In genomic region chr9:110128664-110129329, GRCh38 we compare ENCODE assay signal across 9 cellular contexts.
DNase-seq lines count a peak whose midpoint lies in the region; ATAC-seq and TF ChIP-seq lines count a peak whose summit lies in the region.
"Had no signal": no experiment of that assay in that cellular context is flagged by ENCODE, and none has a peak within 500 bp of the region (broad histone marks: within the 10 kb centered on the region; RNA-seq: fewer than 3 reads in every experiment).

No MANE protein-coding gene starts in this region.

- WGBS in lower leg skin, 2 donors: 79 to 82% methylated on average over 7 of the region's 7 CpGs

- DNase-seq in Peyer's patch (peak in 1 of 3 donors; percentile 44), PC-3 (no peak), lower leg skin (ENCODE audit: low spot score in 2 of 2) (no peak)
- no peak for DNase-seq in activated CD4-positive, alpha-beta T cell treated with anti-CD3 and anti-CD28 coated beads, Interleukin-2, amount 50 U/mL, for 4 hours
- no peak for DNase-seq in activated naive CD4-positive, alpha-beta T cell treated with Interleukin-2 at 50 U/mL for 16 hours
- DNase-seq: foreskin keratinocyte had no signal

- no peaks in the 10 kb centered on the region for H3K27me3 Mint-ChIP-seq in nephron (ENCODE audit: low read depth)

- H3K27me3 ChIP-seq in Peyer's patch (no peaks in the 10 kb centered on the region), PC-3 (ENCODE audit: low read length) (no peaks in the 10 kb centered on the region)
- H3K27me3 ChIP-seq: foreskin keratinocyte had no signal

- peaks cover 78% of the 10 kb centered on the region for H3K4me1 Mint-ChIP-seq in nephron

- H3K9me3 ChIP-seq in Peyer's patch (no peaks in the 10 kb centered on the region), PC-3 (ENCODE audit: low read length) (no peaks in the 10 kb centered on the region)

- POLR2A ChIA-PET in PC-3 (lab: Charles Lee; ENCODE audit: unreplicated experiment): no interaction called here

- ATAC-seq in GM18502 (IDR thresholded peaks at IDR 0.05; ENCODE audit: poor library complexity, unreplicated experiment) (peak; percentile 79), HG02571 (IDR thresholded peaks at IDR 0.05; ENCODE audit: unreplicated experiment) (peak; percentile 77), PC-3 (no peak)
- ATAC-seq: foreskin keratinocyte had no signal

- H3K36me3 Mint-ChIP-seq in nephron (ENCODE audit: low read depth): peaks cover 5% of the 10 kb centered on the region

- H3K4me1 ChIP-seq in Peyer's patch (peaks cover 0 to 41% (median 2%) of the 10 kb centered on the region in 4 donors), PC-3 (ENCODE audit: insufficient read depth, low read length) (peaks cover 29% of the 10 kb centered on the region)

- peak overlapping the region; percentile 57 to 83 (median 71) for H3K27ac ChIP-seq in Peyer's patch
- no peak overlapping the region for H3K27ac ChIP-seq in PC-3 (ENCODE audit: low read length)
- H3K27ac ChIP-seq: foreskin keratinocyte had no signal

- peaks cover 12% of the 10 kb centered on the region; the same call in 1 of the 2 replicates for H4K20me1 ChIP-seq in PC-3 (ENCODE audit: low read length)

- intact Hi-C loops in PC-3 (cut with micrococcal nuclease) (no loop called here), lower leg skin (cut with DNase I; ENCODE audit: low total_unique reads) (no loop called here)

- H3K79me2 ChIP-seq in PC-3 (ENCODE audit: low read length): peaks cover 74% of the 10 kb centered on the region

- H2AFZ ChIP-seq in PC-3 (ENCODE audit: low read length): no peak overlapping the region

- peak overlapping the region; percentile 98 to 99 (median 98) for H3K27ac Mint-ChIP-seq in nephron

- peak overlapping the region in 1 of 4 donors; percentile 3 for H3K4me3 ChIP-seq in Peyer's patch
- no peak overlapping the region for H3K4me3 ChIP-seq in PC-3 (ENCODE audit: low read length)
- H3K4me3 ChIP-seq in lower leg skin (ENCODE audit: low read depth, poor library complexity, severe bottlenecking): no peak overlapping the region

- peak overlapping the region; percentile 38 to 86 (median 82) for H3K4me3 Mint-ChIP-seq in nephron

- H3K36me3 ChIP-seq in Peyer's patch: no peaks in the 10 kb centered on the region
- no peaks in the 10 kb centered on the region for H3K36me3 ChIP-seq in PC-3 (ENCODE audit: low read depth, low read length)

- H3F3A ChIP-seq in PC-3 (ENCODE audit: low read length, unreplicated experiment): no peaks in the 10 kb centered on the region

- CTCF ChIA-PET in PC-3 (lab: Charles Lee): no interaction called here

- TF ChIP-seq POLR2A in Peyer's patch (IDR thresholded peaks at IDR 0.05) (no peak), lower leg skin (IDR thresholded peaks at IDR 0.05) (no peak)

- no peaks in the 10 kb centered on the region for H3K9me2 ChIP-seq in PC-3 (replicated peaks; ENCODE audit: low read length)

- no peaks in the 10 kb centered on the region for H3K9me3 Mint-ChIP-seq in nephron

- H3K9ac ChIP-seq in PC-3 (ENCODE audit: low read length): no peak overlapping the region

- TF ChIP-seq CTCF in Peyer's patch (IDR thresholded peaks at IDR 0.05): no peak
- no peak for TF ChIP-seq CTCF in nephron (IDR thresholded peaks at IDR 0.05; ENCODE audit: unreplicated experiment in 3 of 3)
- no peak for TF ChIP-seq CTCF in PC-3 (conservative IDR thresholded peaks at IDR 0.05; ENCODE audit: low read depth, low read length)
- TF ChIP-seq CTCF in lower leg skin (IDR thresholded peaks at IDR 0.05): no peak

- BruUV-seq in PC-3 (replicated peaks; lab: Mats Ljungman, UMichigan): no TSS peak

- H3K4me2 ChIP-seq in PC-3 (ENCODE audit: low read length): no peak overlapping the region
